ENCODE assay signal across 19 cellular contexts in genomic region chr6:110629153-110629552, GRCh38.
DNase-seq lines count a peak whose midpoint lies in the region; ATAC-seq, FAIRE-seq and TF ChIP-seq lines count a peak whose summit lies in the region.
"Had no signal": no experiment of that assay in that cellular context is flagged by ENCODE, and none has a peak within 500 bp of the region (broad histone marks: within the 10 kb centered on the region; RNA-seq: fewer than 3 reads in every experiment).

No MANE protein-coding gene starts in this region.

- no peaks in the 10 kb centered on the region for H3K9me3 ChIP-seq in astrocyte (ENCODE audit: insufficient read depth, low read depth, low read length)
- H3K9me3 ChIP-seq: Caco-2, uterus had no signal

- H3K4me1 Mint-ChIP-seq in astrocyte (ENCODE audit: low read depth, unreplicated experiment): peaks cover 15% of the 10 kb centered on the region
- H3K4me1 Mint-ChIP-seq: activated naive CD4-positive, alpha-beta T cell treated with anti-CD3 and anti-CD28 coated beads, Interleukin-2, amount 50 U/mL, for 24 hours; naive thymus-derived CD8-positive, alpha-beta T cell; T-cell had no signal

- H3K4me3 ChIP-seq in astrocyte (ENCODE audit: insufficient read depth, low read depth, low read length): no peak overlapping the region
- H3K4me3 ChIP-seq: uterus had no signal

- no peak overlapping the region for H3K9ac ChIP-seq in astrocyte (ENCODE audit: low read length)

- H2AFZ ChIP-seq in astrocyte (ENCODE audit: low read depth, low read length): no peak overlapping the region

- H4K20me1 ChIP-seq in astrocyte (ENCODE audit: insufficient read depth, low read length): no peaks in the 10 kb centered on the region

- H3K9me3 Mint-ChIP-seq in astrocyte (ENCODE audit: unreplicated experiment): no peaks in the 10 kb centered on the region
- H3K9me3 Mint-ChIP-seq: activated naive CD4-positive, alpha-beta T cell treated with anti-CD3 and anti-CD28 coated beads, Interleukin-2, amount 50 U/mL, for 24 hours; activated T-cell treated with anti-CD3 and anti-CD28 coated beads, Interleukin-2, amount 50 U/mL, for 4 hours; naive thymus-derived CD8-positive, alpha-beta T cell; T-cell had no signal

- H3K4me3 Mint-ChIP-seq in astrocyte (ENCODE audit: unreplicated experiment): peak overlapping the region; percentile 54
- H3K4me3 Mint-ChIP-seq: activated naive CD4-positive, alpha-beta T cell treated with anti-CD3 and anti-CD28 coated beads, Interleukin-2, amount 50 U/mL, for 24 hours; activated T-cell treated with anti-CD3 and anti-CD28 coated beads, Interleukin-2, amount 50 U/mL, for 4 hours; naive thymus-derived CD8-positive, alpha-beta T cell; T-cell had no signal

- no peak overlapping the region for H3K27ac Mint-ChIP-seq in astrocyte (ENCODE audit: unreplicated experiment)
- H3K27ac Mint-ChIP-seq: activated naive CD4-positive, alpha-beta T cell treated with anti-CD3 and anti-CD28 coated beads, Interleukin-2, amount 50 U/mL, for 24 hours; T-cell had no signal

- no peaks in the 10 kb centered on the region for H3K79me2 ChIP-seq in astrocyte (ENCODE audit: insufficient read depth, low read length)

- no peak for FAIRE-seq in astrocyte (lab: Jason Lieb, UNC)
- FAIRE-seq: keratinocyte had no signal

- H3K4me2 ChIP-seq in astrocyte (ENCODE audit: low read length): no peak overlapping the region

- DNase-seq in DMS 273 (lab: John Stamatoyannopoulos, UW; ENCODE audit: unreplicated experiment) (peak; percentile 89), NCI-H1105 (lab: John Stamatoyannopoulos, UW) (peak; percentile 49), NCI-H2196 treated with DMSO at 0.1 percent for 48 hours (lab: John Stamatoyannopoulos, UW; ENCODE audit: unreplicated experiment) (peak; percentile 59), astrocyte (ENCODE audit: low read depth) (no peak), anterior cingulate cortex (lab: John Stamatoyannopoulos, UW) (no peak), AML-193 (lab: John Stamatoyannopoulos, UW) (no peak)
- DNase-seq: activated T-cell treated with anti-CD3 and anti-CD28 coated beads, Interleukin-2, amount 50 U/mL, for 4 hours; Caco-2; hypothalamus; KBM-7; mammary epithelial cell; MV-4-11; naive thymus-derived CD8-positive, alpha-beta T cell; stimulated activated CD4-positive, alpha-beta T cell treated with anti-CD3 and anti-CD28 coated beads, Interleukin-4, amount 100 ng/mL, for 1 hour; T-cell; uterus had no signal

- peaks cover 4% of the 10 kb centered on the region for H3K4me1 ChIP-seq in astrocyte (ENCODE audit: insufficient read depth, low read length)
- H3K4me1 ChIP-seq: Caco-2, uterus had no signal

- TF ChIP-seq CTCF in astrocyte (IDR thresholded peaks at IDR 0.05; ENCODE audit: insufficient read depth, low read depth, low read length): no peak

- no peaks in the 10 kb centered on the region for H3K36me3 ChIP-seq in astrocyte (ENCODE audit: insufficient read depth, low read length)
- H3K36me3 ChIP-seq: uterus had no signal

- no peak for ATAC-seq in GM19023 (IDR thresholded peaks at IDR 0.05; ENCODE audit: unreplicated experiment)
- ATAC-seq: activated T-cell treated with anti-CD3 and anti-CD28 coated beads, Interleukin-2, amount 50 U/mL, for 4 hours; naive thymus-derived CD8-positive, alpha-beta T cell; T-cell had no signal

- no peaks in the 10 kb centered on the region for H3K27me3 Mint-ChIP-seq in astrocyte (ENCODE audit: low read depth, unreplicated experiment)
- H3K27me3 Mint-ChIP-seq: activated naive CD4-positive, alpha-beta T cell treated with anti-CD3 and anti-CD28 coated beads, Interleukin-2, amount 50 U/mL, for 24 hours; naive thymus-derived CD8-positive, alpha-beta T cell; T-cell had no signal

- no peaks in the 10 kb centered on the region for H3K36me3 Mint-ChIP-seq in astrocyte (ENCODE audit: low read depth, unreplicated experiment)

- no peaks in the 10 kb centered on the region for H3K27me3 ChIP-seq in astrocyte (ENCODE audit: insufficient read depth, low read length)
- H3K27me3 ChIP-seq: uterus had no signal

- no peak overlapping the region for H3K27ac ChIP-seq in astrocyte (ENCODE audit: low read depth, low read length)
- H3K27ac ChIP-seq: uterus had no signal

Comparison
In these comparisons a context has a peak if more than half of its experiments do, and no peak if none do; other contexts are left out.
1. DNase-seq: peak in DMS 273 (single experiment), NCI-H1105 (single experiment) and NCI-H2196 treated with DMSO at 0.1 percent for 48 hours (single experiment); none in astrocyte (single experiment), anterior cingulate cortex (0 of 58) and AML-193 (0 of 2).